ENCODE assay signal across 1 cellular context in the genomic region with DNA sequence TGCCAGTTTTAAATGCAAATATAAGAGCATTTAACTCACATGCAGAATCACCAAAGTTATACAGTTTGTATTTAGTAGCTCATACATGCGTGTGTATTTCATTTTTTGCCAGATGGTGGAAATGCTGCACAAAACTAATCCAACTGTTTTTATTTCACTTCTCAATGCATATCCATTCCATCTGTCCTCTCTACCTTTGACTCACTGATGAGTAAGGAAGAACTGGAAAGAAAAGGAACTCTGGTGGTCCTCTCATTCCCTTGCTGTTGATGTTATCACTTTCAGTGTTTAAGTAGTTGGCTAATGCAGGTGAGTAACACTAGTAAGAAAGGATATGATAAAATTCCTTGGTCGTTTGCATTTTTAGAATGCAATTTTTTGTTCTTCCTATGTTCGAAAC.
TF ChIP-seq lines count a peak whose summit lies in the region.

No MANE protein-coding gene starts in this region.

TF ChIP-seq in HepG2, 621 proteins besides CTCF, POLR2A, EP300 and RAD21:
- TF ChIP-seq, protein P1, sequence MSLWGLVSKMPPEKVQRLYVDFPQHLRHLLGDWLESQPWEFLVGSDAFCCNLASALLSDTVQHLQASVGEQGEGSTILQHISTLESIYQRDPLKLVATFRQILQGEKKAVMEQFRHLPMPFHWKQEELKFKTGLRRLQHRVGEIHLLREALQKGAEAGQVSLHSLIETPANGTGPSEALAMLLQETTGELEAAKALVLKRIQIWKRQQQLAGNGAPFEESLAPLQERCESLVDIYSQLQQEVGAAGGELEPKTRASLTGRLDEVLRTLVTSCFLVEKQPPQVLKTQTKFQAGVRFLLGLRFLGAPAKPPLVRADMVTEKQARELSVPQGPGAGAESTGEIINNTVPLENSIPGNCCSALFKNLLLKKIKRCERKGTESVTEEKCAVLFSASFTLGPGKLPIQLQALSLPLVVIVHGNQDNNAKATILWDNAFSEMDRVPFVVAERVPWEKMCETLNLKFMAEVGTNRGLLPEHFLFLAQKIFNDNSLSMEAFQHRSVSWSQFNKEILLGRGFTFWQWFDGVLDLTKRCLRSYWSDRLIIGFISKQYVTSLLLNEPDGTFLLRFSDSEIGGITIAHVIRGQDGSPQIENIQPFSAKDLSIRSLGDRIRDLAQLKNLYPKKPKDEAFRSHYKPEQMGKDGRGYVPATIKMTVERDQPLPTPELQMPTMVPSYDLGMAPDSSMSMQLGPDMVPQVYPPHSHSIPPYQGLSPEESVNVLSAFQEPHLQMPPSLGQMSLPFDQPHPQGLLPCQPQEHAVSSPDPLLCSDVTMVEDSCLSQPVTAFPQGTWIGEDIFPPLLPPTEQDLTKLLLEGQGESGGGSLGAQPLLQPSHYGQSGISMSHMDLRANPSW (CRISPR knock-in tag; IDR thresholded peaks at IDR 0.05; ENCODE audit: borderline replicate concordance): no peak
- no peak for TF ChIP-seq MAZ (IDR thresholded peaks at IDR 0.05; ENCODE audit: borderline replicate concordance, low read depth, low read length)
- TF ChIP-seq MAZ (CRISPR knock-in tag; IDR thresholded peaks at IDR 0.05; ENCODE audit: low read depth): no peak
